1 cellular context compared by ENCODE assay signal in the genomic region with DNA sequence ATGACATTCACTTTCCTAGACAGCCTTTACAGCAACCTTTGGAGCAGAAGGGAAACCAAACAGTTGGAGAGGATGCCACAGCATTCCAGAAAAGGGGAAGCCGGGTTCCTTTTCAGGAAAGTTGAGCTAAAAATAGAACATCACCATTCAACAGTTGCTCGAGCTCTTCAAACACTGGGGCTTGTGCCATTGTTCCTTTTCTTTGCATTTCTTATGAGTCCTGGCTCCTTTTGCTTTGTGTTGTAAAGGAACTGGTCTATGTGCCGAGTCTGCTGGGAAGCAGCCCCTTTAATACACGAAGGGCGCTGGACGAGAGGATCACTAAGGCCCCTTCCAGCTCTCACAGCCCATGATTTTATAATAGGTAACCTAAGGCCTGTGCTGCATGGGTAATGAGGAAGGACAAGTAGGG.
A peak's percentile ranks its signal among the peaks of the same experiment; 100 is the strongest.
TF ChIP-seq lines count a peak whose summit lies in the region.

No MANE protein-coding gene starts in this region.

TF ChIP-seq in HepG2, 621 proteins besides CTCF, POLR2A, EP300 and RAD21:
- TF ChIP-seq, protein P1, sequence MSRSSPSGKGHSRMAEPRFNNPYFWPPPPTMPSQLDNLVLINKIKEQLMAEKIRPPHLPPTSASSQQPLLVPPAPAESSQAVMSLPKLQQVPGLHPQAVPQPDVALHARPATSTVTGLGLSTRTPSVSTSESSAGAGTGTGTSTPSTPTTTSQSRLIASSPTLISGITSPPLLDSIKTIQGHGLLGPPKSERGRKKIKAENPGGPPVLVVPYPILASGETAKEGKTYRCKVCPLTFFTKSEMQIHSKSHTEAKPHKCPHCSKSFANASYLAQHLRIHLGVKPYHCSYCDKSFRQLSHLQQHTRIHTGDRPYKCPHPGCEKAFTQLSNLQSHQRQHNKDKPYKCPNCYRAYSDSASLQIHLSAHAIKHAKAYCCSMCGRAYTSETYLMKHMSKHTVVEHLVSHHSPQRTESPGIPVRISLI (CRISPR knock-in tag; IDR thresholded peaks at IDR 0.05; ENCODE audit: borderline replicate concordance) = no peak
- TF ChIP-seq HDAC2 (CRISPR knock-in tag; IDR thresholded peaks at IDR 0.05) (no peak), NFIC (IDR thresholded peaks at IDR 0.05; ENCODE audit: low read length) (no peak), NCOA5 (CRISPR knock-in tag; IDR thresholded peaks at IDR 0.05) (no peak), BCL6 (CRISPR knock-in tag; IDR thresholded peaks at IDR 0.05) (peak; percentile 78)
- TF ChIP-seq, protein P2, sequence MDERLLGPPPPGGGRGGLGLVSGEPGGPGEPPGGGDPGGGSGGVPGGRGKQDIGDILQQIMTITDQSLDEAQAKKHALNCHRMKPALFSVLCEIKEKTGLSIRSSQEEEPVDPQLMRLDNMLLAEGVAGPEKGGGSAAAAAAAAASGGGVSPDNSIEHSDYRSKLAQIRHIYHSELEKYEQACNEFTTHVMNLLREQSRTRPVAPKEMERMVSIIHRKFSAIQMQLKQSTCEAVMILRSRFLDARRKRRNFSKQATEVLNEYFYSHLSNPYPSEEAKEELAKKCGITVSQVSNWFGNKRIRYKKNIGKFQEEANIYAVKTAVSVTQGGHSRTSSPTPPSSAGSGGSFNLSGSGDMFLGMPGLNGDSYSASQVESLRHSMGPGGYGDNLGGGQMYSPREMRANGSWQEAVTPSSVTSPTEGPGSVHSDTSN (CRISPR knock-in tag; IDR thresholded peaks at IDR 0.05) = no peak
